Comparison of ENCODE assay signal across 18 cellular contexts in the genomic region with DNA sequence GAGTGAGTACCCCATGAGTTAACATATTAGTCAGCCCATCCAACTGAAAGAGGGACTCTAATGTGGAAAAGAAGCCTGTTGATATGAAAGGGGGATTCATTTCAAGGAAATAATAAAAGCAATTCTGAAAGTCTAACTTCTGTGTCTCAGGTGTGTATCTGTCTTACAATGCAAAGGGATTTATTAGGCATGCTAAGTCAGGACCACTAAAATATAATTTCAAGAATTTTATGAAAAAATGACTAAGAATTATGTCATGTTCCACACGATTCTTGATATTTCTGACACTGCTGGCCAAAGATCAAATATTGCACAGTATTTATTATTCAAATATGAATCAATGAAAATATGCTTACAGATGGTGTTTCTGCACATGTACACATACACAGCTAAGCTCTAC.
A peak's percentile ranks its signal among the peaks of the same experiment; 100 is the strongest.
DNase-seq lines count a peak whose midpoint lies in the region; ATAC-seq and TF ChIP-seq lines count a peak whose summit lies in the region.
"Had no signal": no experiment of that assay in that cellular context is flagged by ENCODE, and none has a peak within 500 bp of the region (broad histone marks: within the 10 kb centered on the region; RNA-seq: fewer than 3 reads in every experiment).

No MANE protein-coding gene starts in this region.

- H2BK15ac ChIP-seq in mesendoderm (replicated peaks; ENCODE audit: low read depth): no peak overlapping the region

- H3K27me3 ChIP-seq in foreskin keratinocyte (no peaks in the 10 kb centered on the region), mesendoderm (ENCODE audit: insufficient read depth, low read length, poor library complexity) (no peaks in the 10 kb centered on the region)
- H3K27me3 ChIP-seq: BLaER1 treated with 17β-estradiol and CSF1 and Interleukin-3, amounts not matched to agents 10 nM and 100 nM had no signal

- H3K27ac Mint-ChIP-seq in activated T-cell treated with anti-CD3 and anti-CD28 coated beads, Interleukin-2, amount 50 U/mL, for 72 hours: peak overlapping the region; percentile 39
- no peak overlapping the region for H3K27ac Mint-ChIP-seq in activated T-cell treated with anti-CD3 and anti-CD28 coated beads, Interleukin-2, amount 50 U/mL, for 24 hours
- H3K27ac Mint-ChIP-seq in activated CD4-positive, alpha-beta memory T cell treated with anti-CD3 and anti-CD28 coated beads, Interleukin-2, amount 10 ng/mL, durations not matched to agents 7 days and 5 days: no peak overlapping the region
- H3K27ac Mint-ChIP-seq: CD4-positive, CD25-positive, alpha-beta regulatory T cell; HFFc6 had no signal

- no peak overlapping the region for H2BK120ac ChIP-seq in mesendoderm (ENCODE audit: low read depth, low read length)

- no peak overlapping the region for H3K9ac ChIP-seq in mesendoderm (ENCODE audit: low read length)
- H3K9ac ChIP-seq: BLaER1 treated with 17β-estradiol and CSF1 and Interleukin-3, amounts not matched to agents 10 nM and 100 nM had no signal

- no peak overlapping the region for H3K4me3 ChIP-seq in mesendoderm (ENCODE audit: low read length)
- H3K4me3 ChIP-seq: BLaER1 treated with 17β-estradiol and CSF1 and Interleukin-3, amounts not matched to agents 10 nM and 100 nM; GM12878; HAP-1 had no signal

- no peak overlapping the region for H3K4me2 ChIP-seq in mesendoderm (ENCODE audit: low read length)

- H3K36me3 Mint-ChIP-seq in activated T-cell treated with anti-CD3 and anti-CD28 coated beads, Interleukin-2, amount 50 U/mL, for 72 hours (ENCODE audit: insufficient read depth in 2 of 2): no peaks in the 10 kb centered on the region
- H3K36me3 Mint-ChIP-seq in activated T-cell treated with anti-CD3 and anti-CD28 coated beads, Interleukin-2, amount 50 U/mL, for 24 hours (ENCODE audit: low read depth): peaks cover 4% of the 10 kb centered on the region
- H3K36me3 Mint-ChIP-seq in activated CD4-positive, alpha-beta memory T cell treated with anti-CD3 and anti-CD28 coated beads, Interleukin-2, amount 10 ng/mL, durations not matched to agents 7 days and 5 days (ENCODE audit: low read depth): peaks cover 4% of the 10 kb centered on the region

- TF ChIP-seq CTCF in foreskin keratinocyte (conservative IDR thresholded peaks at IDR 0.05): no peak

- no peak overlapping the region for H4K8ac ChIP-seq in mesendoderm (ENCODE audit: low read depth, low read length)

- no peak overlapping the region for H2BK5ac ChIP-seq in mesendoderm (ENCODE audit: low read length)

- H3K4me1 ChIP-seq in foreskin keratinocyte: peaks cover 21% of the 10 kb centered on the region
- H3K4me1 ChIP-seq in mesendoderm (ENCODE audit: control insufficient read depth, low read depth, low read length): no peaks in the 10 kb centered on the region
- H3K4me1 ChIP-seq: HAP-1 had no signal

- H3K4me1 Mint-ChIP-seq in activated T-cell treated with anti-CD3 and anti-CD28 coated beads, Interleukin-2, amount 50 U/mL, for 72 hours (ENCODE audit: low read depth): peaks cover 37% of the 10 kb centered on the region
- peaks cover 61% of the 10 kb centered on the region for H3K4me1 Mint-ChIP-seq in activated T-cell treated with anti-CD3 and anti-CD28 coated beads, Interleukin-2, amount 50 U/mL, for 24 hours (ENCODE audit: low read depth)
- H3K4me1 Mint-ChIP-seq in activated CD4-positive, alpha-beta memory T cell treated with anti-CD3 and anti-CD28 coated beads, Interleukin-2, amount 10 ng/mL, durations not matched to agents 7 days and 5 days: peaks cover 6% of the 10 kb centered on the region

- no peak overlapping the region for H3K23ac ChIP-seq in mesendoderm (ENCODE audit: low read length)

- WGBS in mesendoderm (ENCODE audit: extremely low coverage, insufficient coverage, low lambda C conversion rate): no CpG with 5 or more reads among the region's 1 CpG

- H2AK5ac ChIP-seq in mesendoderm (ENCODE audit: low read length): no peak overlapping the region

- POLR2A ChIA-PET in activated CD4-positive, alpha-beta memory T cell treated with anti-CD3 and anti-CD28 coated beads, Interleukin-2, amount 10 ng/mL, durations not matched to agents 7 days and 5 days (lab: Charles Lee): no interaction called here

- H3K27ac ChIP-seq in foreskin keratinocyte (no peak overlapping the region), mesendoderm (ENCODE audit: low read depth, low read length) (no peak overlapping the region)
- H3K27ac ChIP-seq: BLaER1 treated with 17β-estradiol and CSF1 and Interleukin-3, amounts not matched to agents 10 nM and 100 nM had no signal

- no peaks in the 10 kb centered on the region for H3K9me3 Mint-ChIP-seq in activated T-cell treated with anti-CD3 and anti-CD28 coated beads, Interleukin-2, amount 50 U/mL, for 72 hours
- no peaks in the 10 kb centered on the region for H3K9me3 Mint-ChIP-seq in activated T-cell treated with anti-CD3 and anti-CD28 coated beads, Interleukin-2, amount 50 U/mL, for 24 hours
- H3K9me3 Mint-ChIP-seq in activated CD4-positive, alpha-beta memory T cell treated with anti-CD3 and anti-CD28 coated beads, Interleukin-2, amount 10 ng/mL, durations not matched to agents 7 days and 5 days: no peaks in the 10 kb centered on the region
- H3K9me3 Mint-ChIP-seq: CD4-positive, CD25-positive, alpha-beta regulatory T cell; HFFc6 had no signal

- H3K4me3 Mint-ChIP-seq in activated T-cell treated with anti-CD3 and anti-CD28 coated beads, Interleukin-2, amount 50 U/mL, for 72 hours: no peak overlapping the region
- no peak overlapping the region for H3K4me3 Mint-ChIP-seq in activated T-cell treated with anti-CD3 and anti-CD28 coated beads, Interleukin-2, amount 50 U/mL, for 24 hours
- H3K4me3 Mint-ChIP-seq in activated CD4-positive, alpha-beta memory T cell treated with anti-CD3 and anti-CD28 coated beads, Interleukin-2, amount 10 ng/mL, durations not matched to agents 7 days and 5 days: no peak overlapping the region
- H3K4me3 Mint-ChIP-seq: CD4-positive, CD25-positive, alpha-beta regulatory T cell; HFFc6 had no signal

- no peak overlapping the region for H3K18ac ChIP-seq in mesendoderm (ENCODE audit: low read length)

- no peaks in the 10 kb centered on the region for H3K79me2 ChIP-seq in mesendoderm (ENCODE audit: control insufficient read depth, insufficient read depth, low read length)

- no peaks in the 10 kb centered on the region for H3K36me3 ChIP-seq in mesendoderm (ENCODE audit: control insufficient read depth, insufficient read depth, low read length)
- H3K36me3 ChIP-seq: HAP-1 had no signal

- no peaks in the 10 kb centered on the region for H3K79me1 ChIP-seq in mesendoderm (ENCODE audit: low read length)

- no peaks in the 10 kb centered on the region for H3K27me3 Mint-ChIP-seq in activated T-cell treated with anti-CD3 and anti-CD28 coated beads, Interleukin-2, amount 50 U/mL, for 72 hours (ENCODE audit: low read depth)
- no peaks in the 10 kb centered on the region for H3K27me3 Mint-ChIP-seq in activated T-cell treated with anti-CD3 and anti-CD28 coated beads, Interleukin-2, amount 50 U/mL, for 24 hours
- H3K27me3 Mint-ChIP-seq in activated CD4-positive, alpha-beta memory T cell treated with anti-CD3 and anti-CD28 coated beads, Interleukin-2, amount 10 ng/mL, durations not matched to agents 7 days and 5 days: no peaks in the 10 kb centered on the region
- H3K27me3 Mint-ChIP-seq: CD4-positive, CD25-positive, alpha-beta regulatory T cell had no signal

- CTCF ChIA-PET in activated CD4-positive, alpha-beta memory T cell treated with anti-CD3 and anti-CD28 coated beads, Interleukin-2, amount 10 ng/mL, durations not matched to agents 7 days and 5 days (lab: Charles Lee): no interaction called here

- no peak overlapping the region for H4K5ac ChIP-seq in mesendoderm (ENCODE audit: low read length)

- no peak overlapping the region for H3K56ac ChIP-seq in mesendoderm (ENCODE audit: low read length)

- no peak for ATAC-seq in activated T-cell treated with anti-CD3 and anti-CD28 coated beads, Interleukin-2, amount 50 U/mL, for 72 hours (replicated peaks in 1 of 2)
- peak; percentile 48 for ATAC-seq in foreskin keratinocyte
- ATAC-seq in GM18868 (IDR thresholded peaks at IDR 0.05; ENCODE audit: unreplicated experiment): no peak
- ATAC-seq: GM12878, HepG2 had no signal

- no peak overlapping the region for H3K4ac ChIP-seq in mesendoderm (ENCODE audit: low read depth, low read length)

- no peak for DNase-seq in activated T-cell treated with anti-CD3 and anti-CD28 coated beads, Interleukin-2, amount 50 U/mL, for 72 hours
- DNase-seq in activated T-cell treated with anti-CD3 and anti-CD28 coated beads, Interleukin-2, amount 50 U/mL, for 24 hours: no peak
- DNase-seq in RKO (ENCODE audit: low spot score) (peak; percentile 3), foreskin keratinocyte (no peak), NOMO-1 treated with dmso at 0.1 percent for 144 hours (lab: John Stamatoyannopoulos, UW; ENCODE audit: unreplicated experiment) (no peak), mesendoderm (no peak)
- no peak for DNase-seq in activated CD4-positive, alpha-beta memory T cell treated with anti-CD3 and anti-CD28 coated beads, Interleukin-2, amount 10 ng/mL, durations not matched to agents 7 days and 5 days
- DNase-seq: ACHN; Calu3; CD4-positive, CD25-positive, alpha-beta regulatory T cell; DMS 273 treated with DMSO at 0.1 percent for 48 hours; GOT3; HFFc6 had no signal
